ENCODE assay signal across 14 cellular contexts in genomic region chr5:124580925-124581821, GRCh38.
DNase-seq lines count a peak whose midpoint lies in the region; ATAC-seq, FAIRE-seq and TF ChIP-seq lines count a peak whose summit lies in the region.
"Had no signal": no experiment of that assay in that cellular context is flagged by ENCODE, and none has a peak within 500 bp of the region (broad histone marks: within the 10 kb centered on the region; RNA-seq: fewer than 3 reads in every experiment).

No MANE protein-coding gene starts in this region.

- peaks cover 3% of the 10 kb centered on the region; the same call in 1 of the 2 replicates for H3K9me3 ChIP-seq in HUES64 (ENCODE audit: insufficient read depth, low read depth, low read length)
- H3K9me3 ChIP-seq: sigmoid colon had no signal

- peak overlapping the region; percentile 9 to 67 (median 62) for H3K4me3 Mint-ChIP-seq in brain
- H3K4me3 Mint-ChIP-seq: activated naive CD8-positive, alpha-beta T cell treated with anti-CD3 and anti-CD28 coated beads, Interleukin-2, amount 10 ng/mL, durations not matched to agents 7 days and 5 days had no signal

- DNase-seq in islet precursor cell (peak; percentile 97), renal cortical epithelial cell (ENCODE audit: low read depth) (peak; percentile 31), H54 (ENCODE audit: insufficient read length, low spot score) (no peak), activated T-cell treated with anti-CD3 and anti-CD28 coated beads for 4 hours (no peak)
- DNase-seq: activated naive CD8-positive, alpha-beta T cell treated with anti-CD3 and anti-CD28 coated beads, Interleukin-2, amount 10 ng/mL, durations not matched to agents 7 days and 5 days; sigmoid colon; tibial artery had no signal

- peaks cover 0 to 11% (median 10%) of the 10 kb centered on the region in 5 experiments for H3K9me3 Mint-ChIP-seq in brain

- H3K27ac ChIP-seq in HUES64 (ENCODE audit: low read depth, low read length) = peak overlapping the region; percentile 89
- H3K27ac ChIP-seq: gastroesophageal sphincter, HL-60, sigmoid colon, tibial artery had no signal

- peak overlapping the region; percentile 66 to 85 (median 82) for H3K27ac Mint-ChIP-seq in brain
- H3K27ac Mint-ChIP-seq: activated naive CD8-positive, alpha-beta T cell treated with anti-CD3 and anti-CD28 coated beads, Interleukin-2, amount 10 ng/mL, durations not matched to agents 7 days and 5 days had no signal

- TF ChIP-seq POLR2A in H54 (IDR thresholded peaks at IDR 0.05; ENCODE audit: low read depth, low read length) = no peak

- no peaks in the 10 kb centered on the region for H3K36me3 Mint-ChIP-seq in brain
- H3K36me3 Mint-ChIP-seq: activated naive CD8-positive, alpha-beta T cell treated with anti-CD3 and anti-CD28 coated beads, Interleukin-2, amount 10 ng/mL, durations not matched to agents 7 days and 5 days had no signal

- peaks cover 4% of the 10 kb centered on the region for H3K27me3 Mint-ChIP-seq in brain

- no peaks in the 10 kb centered on the region for H3K36me3 ChIP-seq in HUES64 (ENCODE audit: insufficient read depth, low read length)
- H3K36me3 ChIP-seq: gastroesophageal sphincter, sigmoid colon, tibial artery had no signal

- no peak for TF ChIP-seq CTCF in brain (conservative IDR thresholded peaks at IDR 0.05)

- H3K27me3 ChIP-seq in HUES64 (ENCODE audit: insufficient read depth, low read length) = no peaks in the 10 kb centered on the region
- H3K27me3 ChIP-seq: gastroesophageal sphincter, sigmoid colon, tibial artery had no signal

- peaks cover 58% of the 10 kb centered on the region for H3K4me1 Mint-ChIP-seq in brain

- no peak overlapping the region for H3K4me3 ChIP-seq in HUES64 (ENCODE audit: low read length)
- H3K4me3 ChIP-seq: gastroesophageal sphincter, sigmoid colon, tibial artery had no signal

- 17% methylated on average over 9 of the region's 9 CpGs for WGBS in HUES64

- peaks cover 40% of the 10 kb centered on the region for H3K4me1 ChIP-seq in HUES64 (ENCODE audit: insufficient read depth, low read length)
- H3K4me1 ChIP-seq: gastroesophageal sphincter, sigmoid colon had no signal

- H3K9ac ChIP-seq in HUES64 (ENCODE audit: low read depth, low read length) = peak overlapping the region; percentile 27; the same call in 1 of the 2 replicates

- no peak for ATAC-seq in HG02885 (IDR thresholded peaks at IDR 0.05; ENCODE audit: poor library complexity, unreplicated experiment)
- ATAC-seq: gastroesophageal sphincter had no signal

- no peak for FAIRE-seq in H54 (lab: Jason Lieb, UNC)
- FAIRE-seq: D721Med, TTC549 had no signal

Comparison
In these comparisons a context has a peak if more than half of its experiments do, and no peak if none do; other contexts are left out.
1. DNase-seq: peak in islet precursor cell (single experiment) and renal cortical epithelial cell (single experiment); none in H54 (single experiment) and activated T-cell treated with anti-CD3 and anti-CD28 coated beads for 4 hours (single experiment).